Comparison of ENCODE assay signal across 9 cellular contexts in genomic region chr17:35432176-35433074, GRCh38. TPM values are rescaled to one million over a fixed set of nuclear protein-coding genes. Genes with fewer than 3 reads are reported as not detected.
A peak's percentile ranks its signal among the peaks of the same experiment; 100 is the strongest.
DNase-seq lines count a peak whose midpoint lies in the region; ATAC-seq, FAIRE-seq and TF ChIP-seq lines count a peak whose summit lies in the region.
"Had no signal": no experiment of that assay in that cellular context is flagged by ENCODE, and none has a peak within 500 bp of the region (broad histone marks: within the 10 kb centered on the region; RNA-seq: fewer than 3 reads in every experiment).

TSS of gene SLFN12 (minus strand) at chr17:35432500. CDS start at chr17:35423028, 9,472 bp downstream.

- peak within 1 kb of the TSS; percentile 81 for H2AFZ ChIP-seq in neural progenitor cell (replicated peaks)

- H3K4me3 Mint-ChIP-seq in activated T-cell treated with anti-CD3 and anti-CD28 coated beads, Interleukin-2, amount 50 U/mL, for 72 hours, result peak within 1 kb of the TSS; percentile 93 to 95
- H3K4me3 Mint-ChIP-seq in neural progenitor cell, result peak within 1 kb of the TSS; percentile 82

- H3K27ac Mint-ChIP-seq in activated T-cell treated with anti-CD3 and anti-CD28 coated beads, Interleukin-2, amount 50 U/mL, for 72 hours, result peak within 1 kb of the TSS; percentile 91
- H3K27ac Mint-ChIP-seq in neural progenitor cell, result peak within 1 kb of the TSS; percentile 94

- H3K27me3 Mint-ChIP-seq in activated T-cell treated with anti-CD3 and anti-CD28 coated beads, Interleukin-2, amount 50 U/mL, for 72 hours (ENCODE audit: low read depth), result no peaks in the 10 kb centered on the region
- H3K27me3 Mint-ChIP-seq in neural progenitor cell (ENCODE audit: insufficient read depth, low read depth), result no peaks in the 10 kb centered on the region

- H3K79me2 ChIP-seq in neural progenitor cell (ENCODE audit: low read depth), result no peaks in the 10 kb centered on the region

- H3K9me3 ChIP-seq in neural progenitor cell (ENCODE audit: low read depth) (no peaks in the 10 kb centered on the region), uterus (no peaks in the 10 kb centered on the region)

- no peaks in the 10 kb centered on the region for H3K27me3 ChIP-seq in neural progenitor cell
- H3K27me3 ChIP-seq in uterus, result no peaks in the 10 kb centered on the region

- H3K36me3 Mint-ChIP-seq in activated T-cell treated with anti-CD3 and anti-CD28 coated beads, Interleukin-2, amount 50 U/mL, for 72 hours (ENCODE audit: insufficient read depth in 2 of 2), result no peaks in the 10 kb centered on the region
- H3K36me3 Mint-ChIP-seq in neural progenitor cell, result no peaks in the 10 kb centered on the region

- H3K4me2 ChIP-seq in neural progenitor cell, result peak within 1 kb of the TSS; percentile 61

- no peak within 1 kb of the TSS for H3K9ac ChIP-seq in neural progenitor cell

- H3K27ac ChIP-seq in neural progenitor cell (no peak within 1 kb of the TSS), uterus (peak within 1 kb of the TSS; percentile 84 to 97)

- peak; percentile 92 for DNase-seq in H4 (ENCODE audit: low spot score)
- peak; percentile 89 for DNase-seq in NB4 (ENCODE audit: low read depth)
- peak; percentile 30 to 57 for DNase-seq in activated T-cell treated with anti-CD3 and anti-CD28 coated beads, Interleukin-2, amount 50 U/mL, for 72 hours
- DNase-seq in fibroblast of pulmonary artery (ENCODE audit: low read depth), result peak; percentile 98
- peak; percentile 26 for DNase-seq in neural progenitor cell (ENCODE audit: low spot score)
- DNase-seq in uterus, result peak; percentile 67 to 74
- no peak for DNase-seq in occipital lobe (lab: John Stamatoyannopoulos, UW)

- FAIRE-seq in G401.6 (lab: Jason Lieb, UNC), result peak; percentile 97
- FAIRE-seq: colon had no signal

- peaks cover 48% of the 10 kb centered on the region for H3K4me1 Mint-ChIP-seq in activated T-cell treated with anti-CD3 and anti-CD28 coated beads, Interleukin-2, amount 50 U/mL, for 72 hours (ENCODE audit: low read depth)
- peaks cover 43% of the 10 kb centered on the region for H3K4me1 Mint-ChIP-seq in neural progenitor cell

- H3K9me3 Mint-ChIP-seq in activated T-cell treated with anti-CD3 and anti-CD28 coated beads, Interleukin-2, amount 50 U/mL, for 72 hours, result no peaks in the 10 kb centered on the region
- peaks cover 12% of the 10 kb centered on the region for H3K9me3 Mint-ChIP-seq in neural progenitor cell

- peak; percentile 9 for TF ChIP-seq POLR2A in NB4 (IDR thresholded peaks at IDR 0.05; ENCODE audit: extremely low read depth, insufficient read length)
- TF ChIP-seq POLR2A in uterus (IDR thresholded peaks at IDR 0.05), result peak; percentile 43 to 45

- peak; percentile 77 to 81 for ATAC-seq in activated T-cell treated with anti-CD3 and anti-CD28 coated beads, Interleukin-2, amount 50 U/mL, for 72 hours (replicated peaks in 1 of 2)

- H3K36me3 ChIP-seq in neural progenitor cell (no peaks in the 10 kb centered on the region), uterus (no peaks in the 10 kb centered on the region)

- H4K20me1 ChIP-seq in neural progenitor cell (ENCODE audit: low read depth), result no peaks in the 10 kb centered on the region

- no peaks in the 10 kb centered on the region for H3F3A ChIP-seq in neural progenitor cell (ENCODE audit: low read depth)

- TF ChIP-seq CTCF in NB4 (IDR thresholded peaks at IDR 0.05; ENCODE audit: low read depth, low read length) (no peak), fibroblast of pulmonary artery (IDR thresholded peaks at IDR 0.05; ENCODE audit: low read length, missing control alignments) (no peak), neural progenitor cell (IDR thresholded peaks at IDR 0.05) (no peak), uterus (IDR thresholded peaks at IDR 0.05) (no peak)

- intact Hi-C loops in uterus (cut with DNase I; ENCODE audit: low total_unique reads), result no loop called here

- peak within 1 kb of the TSS; percentile 93 for H3K4me3 ChIP-seq in NB4 (ENCODE audit: low read depth, low read length)
- peak within 1 kb of the TSS; percentile 84 for H3K4me3 ChIP-seq in fibroblast of pulmonary artery (replicated peaks; ENCODE audit: low read depth, low read length)
- peak within 1 kb of the TSS; percentile 21 for H3K4me3 ChIP-seq in neural progenitor cell
- H3K4me3 ChIP-seq in uterus, result peak within 1 kb of the TSS; percentile 56 to 71

- H3K4me1 ChIP-seq in neural progenitor cell (peaks cover 7% of the 10 kb centered on the region), uterus (no peaks in the 10 kb centered on the region)

RNA-seq across cellular contexts. Expression of gene SLFN12, which starts in this region (rescaled TPM):
- total RNA-seq in H4 (2014; rRNA removed; shearing (Covaris generic)), result 17.4 and 19.8 TPM in 2 replicates
- total RNA-seq in activated T-cell treated with anti-CD3 and anti-CD28 coated beads, Interleukin-2, amount 50 U/mL, for 72 hours, result 1 to 10 TPM; 9.1 to 9.8 TPM
- 6.8 and 7.2 TPM in 2 replicates for total RNA-seq in neural progenitor cell (ENCODE audit: low replicate concordance)
- total RNA-seq in uterus, result 10 to 100 TPM in 2 of 4 donors, 1 to 10 TPM in 2; 6.8 to 60.4 (median 12.9) TPM
- 4.1 TPM for total RNA-seq in occipital lobe

Comparison
In these comparisons a context has a peak if more than half of its experiments do, and no peak if none do; other contexts are left out.
1. H3K4me3 ChIP-seq: peak in every context shown above with its lines; median percentile 93 in NB4; 84 in fibroblast of pulmonary artery; 64 in uterus; 21 in neural progenitor cell.